17 cellular contexts compared by ENCODE assay signal in genomic region chr4:77449162-77449561, GRCh38.
"Had no signal": no experiment of that assay in that cellular context is flagged by ENCODE, and none has a peak within 500 bp of the region (broad histone marks: within the 10 kb centered on the region; RNA-seq: fewer than 3 reads in every experiment).

No MANE protein-coding gene starts in this region.

- H3K4me1 ChIP-seq: body of pancreas had no signal

- H3K27ac ChIP-seq: body of pancreas, neutrophil had no signal

- H3K9me3 ChIP-seq: body of pancreas, neutrophil had no signal

- H3K36me3 ChIP-seq: neutrophil had no signal

- DNase-seq: activated B cell treated with CpG ODN at 0.5 μM for 24 hours; activated CD4-positive, alpha-beta T cell treated with anti-CD3 and anti-CD28 coated beads, Interleukin-2, amount 10 ng/mL, durations not matched to agents 7 days and 5 days; activated CD8-positive, alpha-beta memory T cell treated with anti-CD3 and anti-CD28 coated beads for 24 hours; activated gamma-delta T cell treated with Interleukin-2 at 50 U/mL for 16 hours; amniotic stem cell; body of pancreas; dermis blood vessel endothelial cell; effector memory CD8-positive, alpha-beta T cell; hippocampal formation; naive thymus-derived CD8-positive, alpha-beta T cell; posterior cingulate gyrus; retina; T-helper 2 cell had no signal

- H3K36me3 Mint-ChIP-seq: activated naive CD8-positive, alpha-beta T cell; naive thymus-derived CD8-positive, alpha-beta T cell; stimulated activated effector memory CD8-positive, alpha-beta T cell treated with anti-CD3 and anti-CD28 coated beads, Interleukin-12 subunit alpha, Interleukin-12 subunit beta, amount 100 ng/mL, for 72 hours had no signal

- H3K9me3 Mint-ChIP-seq: activated B cell treated with CpG ODN at 0.5 μM for 24 hours; activated CD4-positive, alpha-beta T cell treated with anti-CD3 and anti-CD28 coated beads, Interleukin-2, amount 10 ng/mL, durations not matched to agents 7 days and 5 days; effector memory CD8-positive, alpha-beta T cell; naive thymus-derived CD8-positive, alpha-beta T cell; stimulated activated effector memory CD8-positive, alpha-beta T cell treated with anti-CD3 and anti-CD28 coated beads, Interleukin-12 subunit alpha, Interleukin-12 subunit beta, amount 100 ng/mL, for 72 hours had no signal

- ATAC-seq: body of pancreas; effector memory CD8-positive, alpha-beta T cell; left lobe of liver; naive thymus-derived CD8-positive, alpha-beta T cell; stimulated activated effector memory CD8-positive, alpha-beta T cell treated with anti-CD3 and anti-CD28 coated beads, Interleukin-12 subunit alpha, Interleukin-12 subunit beta, amount 100 ng/mL, for 72 hours had no signal

- H3K27ac Mint-ChIP-seq: activated B cell treated with CpG ODN at 0.5 μM for 24 hours; activated CD4-positive, alpha-beta T cell treated with anti-CD3 and anti-CD28 coated beads, Interleukin-2, amount 10 ng/mL, durations not matched to agents 7 days and 5 days; activated naive CD8-positive, alpha-beta T cell; effector memory CD8-positive, alpha-beta T cell; naive thymus-derived CD8-positive, alpha-beta T cell; stimulated activated effector memory CD8-positive, alpha-beta T cell treated with anti-CD3 and anti-CD28 coated beads, Interleukin-12 subunit alpha, Interleukin-12 subunit beta, amount 100 ng/mL, for 72 hours had no signal

- H3K4me1 Mint-ChIP-seq: activated B cell treated with CpG ODN at 0.5 μM for 24 hours; activated CD4-positive, alpha-beta T cell treated with anti-CD3 and anti-CD28 coated beads, Interleukin-2, amount 10 ng/mL, durations not matched to agents 7 days and 5 days; naive thymus-derived CD8-positive, alpha-beta T cell; stimulated activated effector memory CD8-positive, alpha-beta T cell treated with anti-CD3 and anti-CD28 coated beads, Interleukin-12 subunit alpha, Interleukin-12 subunit beta, amount 100 ng/mL, for 72 hours had no signal

- H3K4me3 Mint-ChIP-seq: activated B cell treated with CpG ODN at 0.5 μM for 24 hours; activated CD4-positive, alpha-beta T cell treated with anti-CD3 and anti-CD28 coated beads, Interleukin-2, amount 10 ng/mL, durations not matched to agents 7 days and 5 days; activated naive CD8-positive, alpha-beta T cell; effector memory CD8-positive, alpha-beta T cell; naive thymus-derived CD8-positive, alpha-beta T cell; stimulated activated effector memory CD8-positive, alpha-beta T cell treated with anti-CD3 and anti-CD28 coated beads, Interleukin-12 subunit alpha, Interleukin-12 subunit beta, amount 100 ng/mL, for 72 hours had no signal

- H3K27me3 ChIP-seq: body of pancreas, neutrophil had no signal

- H3K4me3 ChIP-seq: body of pancreas had no signal
